19 cellular contexts compared by ENCODE assay signal in genomic region chr5:14977058-14977640, GRCh38.
"Had no signal": no experiment of that assay in that cellular context is flagged by ENCODE, and none has a peak within 500 bp of the region (broad histone marks: within the 10 kb centered on the region; RNA-seq: fewer than 3 reads in every experiment).

No MANE protein-coding gene starts in this region.

- H3K27ac ChIP-seq: ascending aorta, esophagus muscularis mucosa, heart right ventricle, neutrophil, parathyroid adenoma, thoracic aorta, upper lobe of right lung had no signal

- ATAC-seq: activated T-cell treated with anti-CD3 and anti-CD28 coated beads, Interleukin-2, amount 50 U/mL, for 72 hours; heart right ventricle; natural killer cell treated with Interleukin-12 subunit alpha and Interleukin-12 subunit beta and Interleukin-15 and Interleukin-18, amount 100 ng/mL, for 72 hours; stimulated activated naive B cell treated with anti-CD40 and anti-IgM and Interleukin-4, amounts not matched to agents 10 μg/mL and 1 μg/mL and 100 μg/mL, for 72 hours; upper lobe of right lung had no signal

- H3K9me3 ChIP-seq: ascending aorta, esophagus muscularis mucosa, neutrophil, thoracic aorta, upper lobe of right lung had no signal

- H3K36me3 ChIP-seq: ascending aorta, esophagus muscularis mucosa, heart right ventricle, neutrophil, thoracic aorta, upper lobe of right lung had no signal

- DNase-seq: activated CD4-positive, CD25-positive, alpha-beta regulatory T cell treated with anti-CD3 and anti-CD28 coated beads, Interleukin-2, amount 50 U/mL, for 72 hours; activated CD8-positive, alpha-beta memory T cell treated with anti-CD3 and anti-CD28 coated beads for 24 hours; activated CD8-positive, alpha-beta memory T cell treated with anti-CD3 and anti-CD28 coated beads, Interleukin-2, amount 50 U/mL, for 48 hours; activated effector memory CD4-positive, alpha-beta T cell treated with anti-CD3 and anti-CD28 coated beads, Interleukin-2, amount 50 U/mL, for 16 hours; activated naive CD4-positive, alpha-beta T cell treated with anti-CD3 and anti-CD28 coated beads, Interleukin-2, amount 50 U/mL, for 16 hours; activated T-cell treated with anti-CD3 and anti-CD28 coated beads, Interleukin-2, amount 50 U/mL, for 72 hours; dermis blood vessel endothelial cell; effector memory CD4-positive, alpha-beta T cell; heart right ventricle; mesendoderm; stimulated activated naive B cell treated with anti-CD40 and anti-IgM and Interleukin-4, amounts not matched to agents 10 μg/mL and 1 μg/mL and 100 μg/mL, for 72 hours; T-helper 9 cell; upper lobe of right lung had no signal

- H3K27me3 ChIP-seq: ascending aorta, esophagus muscularis mucosa, heart right ventricle, neutrophil, upper lobe of right lung had no signal

- H3K4me1 ChIP-seq: ascending aorta, esophagus muscularis mucosa, heart right ventricle, parathyroid adenoma, upper lobe of right lung had no signal

- H3K4me3 Mint-ChIP-seq: activated T-cell treated with anti-CD3 and anti-CD28 coated beads, Interleukin-2, amount 50 U/mL, for 72 hours; natural killer cell treated with Interleukin-12 subunit alpha and Interleukin-12 subunit beta and Interleukin-15 and Interleukin-18, amount 100 ng/mL, for 72 hours; stimulated activated naive B cell treated with anti-CD40 and anti-IgM and Interleukin-4, amounts not matched to agents 10 μg/mL and 1 μg/mL and 100 μg/mL, for 72 hours had no signal

- H3K36me3 Mint-ChIP-seq: natural killer cell treated with Interleukin-12 subunit alpha and Interleukin-12 subunit beta and Interleukin-15 and Interleukin-18, amount 100 ng/mL, for 72 hours; stimulated activated naive B cell treated with anti-CD40 and anti-IgM and Interleukin-4, amounts not matched to agents 10 μg/mL and 1 μg/mL and 100 μg/mL, for 72 hours had no signal

- H3K9ac ChIP-seq: parathyroid adenoma had no signal

- H3K9me3 Mint-ChIP-seq: natural killer cell treated with Interleukin-12 subunit alpha and Interleukin-12 subunit beta and Interleukin-15 and Interleukin-18, amount 100 ng/mL, for 72 hours had no signal

- H3K4me3 ChIP-seq: ascending aorta, esophagus muscularis mucosa, heart right ventricle, thoracic aorta, upper lobe of right lung had no signal

- H3K27ac Mint-ChIP-seq: activated T-cell treated with anti-CD3 and anti-CD28 coated beads, Interleukin-2, amount 50 U/mL, for 72 hours; natural killer cell treated with Interleukin-12 subunit alpha and Interleukin-12 subunit beta and Interleukin-15 and Interleukin-18, amount 100 ng/mL, for 72 hours; stimulated activated naive B cell treated with anti-CD40 and anti-IgM and Interleukin-4, amounts not matched to agents 10 μg/mL and 1 μg/mL and 100 μg/mL, for 72 hours had no signal
